8 cellular contexts compared by ENCODE assay signal in the genomic region with DNA sequence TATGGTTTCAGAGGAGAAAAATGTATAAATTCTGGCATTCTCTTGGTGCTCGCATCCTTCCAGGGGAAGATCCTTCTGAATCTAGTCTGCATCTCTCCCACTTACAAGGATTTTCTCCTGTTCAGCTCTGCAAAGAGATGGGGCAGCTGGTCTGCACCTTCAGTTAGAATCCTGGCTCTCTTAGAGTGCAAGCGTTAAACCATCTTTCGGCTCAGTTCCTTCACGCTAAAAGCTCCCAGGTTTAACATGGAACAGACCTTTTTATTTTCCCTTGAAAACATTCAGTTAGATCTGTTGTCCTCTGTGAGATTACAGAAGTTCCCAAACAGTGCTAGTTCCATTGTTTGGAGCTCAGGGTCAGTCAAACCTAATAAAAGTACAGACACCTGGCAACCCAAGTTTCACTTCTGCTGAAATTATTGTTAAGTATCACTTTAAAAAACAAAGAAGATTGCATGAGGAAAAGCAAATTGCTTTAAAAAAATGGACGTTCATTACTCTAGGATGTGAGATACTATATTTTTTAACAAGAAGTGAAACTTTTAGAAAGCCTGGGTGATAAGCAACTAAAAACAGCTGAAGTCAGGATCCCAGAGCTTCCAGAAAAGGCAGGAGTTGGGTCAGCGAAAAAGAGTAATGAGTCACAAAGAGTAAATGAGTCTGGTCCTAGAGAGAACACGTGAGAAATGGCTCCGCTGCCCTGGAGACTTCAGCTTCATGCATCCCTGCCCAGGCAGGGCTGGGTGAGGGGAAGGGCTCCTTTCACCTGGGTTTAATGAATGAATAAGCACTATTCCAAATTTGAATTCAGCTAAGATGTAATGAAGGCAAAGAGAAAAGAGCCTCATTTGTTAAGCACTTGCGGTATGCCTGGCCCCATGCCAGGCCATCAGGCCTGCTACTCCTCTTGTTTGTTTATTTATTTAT.
DNase-seq lines count a peak whose midpoint lies in the region; ATAC-seq lines count a peak whose summit lies in the region.

No MANE protein-coding gene starts in this region.

- ATAC-seq in GM19455 (IDR thresholded peaks at IDR 0.05; ENCODE audit: unreplicated experiment) (peak; percentile 67), HG03460 (IDR thresholded peaks at IDR 0.05; ENCODE audit: unreplicated experiment) (peak; percentile 72), left lobe of liver (peak; percentile 8)

- in situ Hi-C loops in Caki2 (cut with HindIII; ENCODE audit: low pct_unique_long_range_greater_than_20kb, low sequenced_read_pairs), result no loop called here

- peak; percentile 86 for DNase-seq in Caki2 (ENCODE audit: low read depth)
- peak; percentile 84 for DNase-seq in astrocyte of the hippocampus (ENCODE audit: low read depth, low spot score)
- no peak for DNase-seq in left lobe of liver (ENCODE audit: low spot score)
- no peak for DNase-seq in NCI-H146 (lab: John Stamatoyannopoulos, UW)
- DNase-seq in GOT3 (lab: John Stamatoyannopoulos, UW), result no peak
- DNase-seq in putamen (ENCODE audit: low spot score), result no peak

Comparison
In these comparisons a context has a peak if more than half of its experiments do, and no peak if none do; other contexts are left out.
1. DNase-seq: peak in Caki2 (single experiment) and astrocyte of the hippocampus (single experiment); none in left lobe of liver (single experiment), NCI-H146 (single experiment), GOT3 (single experiment) and putamen (single experiment).
2. ATAC-seq: peak in every context shown above with its lines; median percentile 72 in HG03460; 67 in GM19455; 8 in left lobe of liver.